ENCODE assay signal across 8 cellular contexts in the genomic region with DNA sequence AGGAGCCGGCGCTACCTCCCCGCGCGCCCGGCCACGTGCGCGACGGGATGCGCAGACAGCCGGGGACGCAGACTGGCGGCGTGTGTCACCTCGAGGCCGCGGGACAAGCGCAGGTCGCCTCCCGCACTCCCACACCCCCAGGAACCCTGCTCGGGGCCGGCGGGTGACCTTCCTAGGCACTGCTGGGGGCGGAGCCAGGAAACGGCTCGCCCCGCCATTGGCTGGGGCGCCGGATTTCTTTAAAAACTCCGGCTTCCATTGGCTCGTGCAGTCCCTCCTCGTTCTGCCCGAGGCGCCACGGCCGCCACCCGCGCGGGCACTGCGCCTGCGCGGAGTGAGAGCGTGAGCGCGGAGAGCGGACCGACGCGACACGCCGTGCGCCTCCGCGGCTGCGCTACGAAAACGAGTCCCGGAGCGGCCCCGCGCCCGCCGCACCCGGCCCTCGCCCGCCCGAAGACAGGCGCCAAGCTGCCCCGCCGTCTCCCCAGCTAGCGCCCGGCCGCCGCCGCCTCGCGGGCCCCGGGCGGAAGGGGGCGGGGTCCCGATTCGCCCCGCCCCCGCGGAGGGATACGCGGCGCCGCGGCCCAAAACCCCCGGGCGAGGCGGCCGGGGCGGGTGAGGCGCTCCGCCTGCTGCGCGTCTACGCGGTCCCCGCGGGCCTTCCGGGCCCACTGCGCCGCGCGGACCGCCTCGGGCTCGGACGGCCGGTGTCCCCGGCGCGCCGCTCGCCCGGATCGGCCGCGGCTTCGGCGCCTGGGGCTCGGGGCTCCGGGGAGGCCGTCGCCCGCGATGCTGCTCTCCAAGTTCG. TPM values are rescaled to one million over a fixed set of nuclear protein-coding genes. Genes with fewer than 3 reads are reported as not detected.
DNase-seq lines count a peak whose midpoint lies in the region; ATAC-seq and TF ChIP-seq lines count a peak whose summit lies in the region.

A gene (plus strand): TSS at position 614 of the 808 bp plus-strand sequence. CDS start 176 bp downstream, at position 790.

- peak; percentile 62 for ATAC-seq in HG03439 (IDR thresholded peaks at IDR 0.05; ENCODE audit: unreplicated experiment)

- H3K4me1 ChIP-seq in BE2C = peaks cover 15% of the 10 kb centered on the region

- H3K27me3 ChIP-seq in BE2C = no peaks in the 10 kb centered on the region

- H3K9me3 ChIP-seq in BE2C = no peaks in the 10 kb centered on the region

- peaks cover 21% of the 10 kb centered on the region for H3K36me3 ChIP-seq in BE2C

- DNase-seq in BE2C (peak; percentile 94), GM19238 (ENCODE audit: insufficient read length, low spot score) (peak; percentile 100), NCI-H524 treated with DMSO at 0.1 percent for 48 hours (lab: John Stamatoyannopoulos, UW) (peak; percentile 62), choroid plexus epithelial cell (ENCODE audit: low read depth) (peak; percentile 97), kidney glomerular epithelial cell (lab: John Stamatoyannopoulos, UW) (peak; percentile 86)
- peak; percentile 92 to 95 for DNase-seq in activated CD4-positive, alpha-beta T cell treated with anti-CD3 and anti-CD28 coated beads for 4 hours
- peak; percentile 91 to 93 for DNase-seq in stimulated activated CD4-positive, alpha-beta T cell treated with anti-CD3 and anti-CD28 coated beads, Interleukin-15, amount 100 ng/mL, for 48 hours (ENCODE audit: low read depth in 2 of 2)

- TF ChIP-seq CTCF in BE2C (IDR thresholded peaks at IDR 0.05; ENCODE audit: low read depth, low read length) (no peak), choroid plexus epithelial cell (conservative IDR thresholded peaks at IDR 0.05; ENCODE audit: low read depth, low read length) (no peak)

- peak within 1 kb of the TSS; percentile 87 for H3K4me3 ChIP-seq in BE2C (ENCODE audit: low read depth, low read length)
- peak within 1 kb of the TSS; percentile 78 for H3K4me3 ChIP-seq in choroid plexus epithelial cell (ENCODE audit: low read depth, low read length)

RNA-seq across cellular contexts. Expression of the gene that starts here (rescaled TPM):
- polyA plus RNA-seq in BE2C (2012; ENCODE audit: insufficient read depth, insufficient read length, low read depth) = 286 TPM

Comparison
In these comparisons a context has a peak if more than half of its experiments do, and no peak if none do; other contexts are left out.
1. Peak in every context shown above with its lines: DNase-seq, ATAC-seq and H3K4me3 ChIP-seq.